24 cellular contexts compared by ENCODE assay signal in the genomic region with DNA sequence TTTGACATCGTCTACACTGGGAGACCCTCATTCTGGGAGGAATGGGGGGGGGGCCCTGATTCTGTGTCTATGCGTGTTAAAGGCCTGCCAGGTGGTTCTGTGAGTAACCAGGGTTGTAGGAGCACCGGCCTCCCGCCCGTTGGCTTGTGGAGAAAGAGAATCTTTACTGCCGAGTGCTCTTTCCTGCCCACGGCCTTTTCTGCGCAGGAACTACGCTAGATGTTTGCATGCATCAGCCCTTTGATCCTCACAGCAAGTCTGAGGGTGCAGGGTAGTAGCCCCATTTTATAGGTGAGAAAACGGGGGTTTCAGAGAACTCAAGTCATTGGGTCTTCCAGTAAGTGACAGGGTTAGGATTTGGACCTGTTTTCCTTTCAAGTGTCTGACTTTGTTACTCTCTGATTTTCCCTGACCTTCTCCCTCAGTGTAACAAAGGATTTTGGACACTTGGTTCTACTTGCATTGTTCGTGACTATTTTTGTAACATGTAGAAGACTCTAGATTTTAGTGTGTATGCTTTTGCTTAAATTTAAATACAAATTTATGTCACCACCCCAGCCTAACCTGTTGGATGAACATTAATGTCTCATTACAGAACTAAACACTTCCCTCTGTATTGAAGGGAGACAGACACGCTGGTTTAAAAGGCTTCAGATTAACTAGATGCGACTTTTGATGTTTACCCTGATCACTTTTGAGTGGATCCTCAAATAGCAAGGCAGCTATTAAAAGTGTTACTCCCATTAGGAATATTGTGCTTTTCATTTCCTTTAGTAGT. TPM values are rescaled to one million over a fixed set of nuclear protein-coding genes. Genes with fewer than 3 reads are reported as not detected.
DNase-seq lines count a peak whose midpoint lies in the region; ATAC-seq, FAIRE-seq and TF ChIP-seq lines count a peak whose summit lies in the region.
"Had no signal": no experiment of that assay in that cellular context is flagged by ENCODE, and none has a peak within 500 bp of the region (broad histone marks: within the 10 kb centered on the region; RNA-seq: fewer than 3 reads in every experiment).

No MANE protein-coding gene starts in this region.

- peak overlapping the region in 2 of 3 donors; percentile 84 to 91 for H3K27ac Mint-ChIP-seq in IgD-negative memory B cell
- H3K27ac Mint-ChIP-seq: activated T-helper 2 cell treated with anti-CD3 and anti-CD28 coated beads, Interferon-gamma antibody, Interleukin-2, Interleukin-4, amounts not matched to agents 10 μg/mL and 5 μg/mL and 100 μg/mL, durations not matched to agents 14 hours and 24 hours and 36 hours; CD4-positive, alpha-beta T cell had no signal

- H3K27me3 ChIP-seq in GM06990 (replicated peaks; ENCODE audit: control insufficient read depth, insufficient read depth, low read length) = no peaks in the 10 kb centered on the region
- no peaks in the 10 kb centered on the region for H3K27me3 ChIP-seq in GM12878 (replicated peaks in 1 of 2; ENCODE audit: control insufficient read depth in 2 of 2, insufficient read depth in 2 of 2, low read length in 1 of 2)
- H3K27me3 ChIP-seq in GM23248 (replicated peaks; ENCODE audit: insufficient read depth) = no peaks in the 10 kb centered on the region
- H3K27me3 ChIP-seq: adrenal gland, brain microvascular endothelial cell, colonic mucosa had no signal

- no peak for TF ChIP-seq CTCF in GM06990 (IDR thresholded peaks at IDR 0.05; ENCODE audit: insufficient read depth, low read length, poor library complexity, severe bottlenecking)
- TF ChIP-seq CTCF in GM12878 (IDR thresholded peaks at IDR 0.05 in 2 of 3, conservative IDR thresholded peaks at IDR 0.05 in 1 of 3; ENCODE audit: control insufficient read depth in 2 of 3, extremely low read depth in 1 of 3, insufficient read depth in 1 of 3, low read depth in 3 of 3, low read length in 3 of 3) = no peak

- H3K9ac ChIP-seq in GM12878 (ENCODE audit: control insufficient read depth, insufficient read depth, low read length) = peak overlapping the region; percentile 25; the same call in 1 of the 2 replicates
- H3K9ac ChIP-seq in GM23248 = no peak overlapping the region

- H3K36me3 ChIP-seq in GM06990 (ENCODE audit: control insufficient read depth, insufficient read depth, low read length) (no peaks in the 10 kb centered on the region), GM12878 (ENCODE audit: control insufficient read depth in 2 of 2, insufficient read depth in 2 of 2, low read length in 1 of 2) (no peaks in the 10 kb centered on the region), GM23248 (ENCODE audit: low read depth) (no peaks in the 10 kb centered on the region)
- H3K36me3 ChIP-seq: adrenal gland, brain microvascular endothelial cell, colonic mucosa, esophagus muscularis mucosa, thoracic aorta had no signal

- SMC1A ChIA-PET in GM12878 (lab: Charles Lee; ENCODE audit: uncharacterized antibody, unreplicated experiment) = interaction anchor here (0.9 kb wide), 1 partner anchor 55 kb away, joined by 3 read pairs; no protein-coding TSS in a partner anchor

- H4K20me1 ChIP-seq in GM12878 (ENCODE audit: control insufficient read depth, insufficient read depth) (no peaks in the 10 kb centered on the region), GM23248 (ENCODE audit: insufficient read depth) (no peaks in the 10 kb centered on the region)

- ATAC-seq in GM18502 (IDR thresholded peaks at IDR 0.05; ENCODE audit: poor library complexity, unreplicated experiment) = peak; percentile 41
- peak; percentile 71 for ATAC-seq in GM12878
- ATAC-seq: HCT116, psoas muscle had no signal

- DNase-seq in GM06990 (ENCODE audit: extremely low read depth, insufficient read length) = peak; percentile 20
- DNase-seq in GM12878 (ENCODE audit: low read depth, low spot score) = no peak
- no peak for DNase-seq in caudate nucleus (lab: John Stamatoyannopoulos, UW)
- no peak for DNase-seq in GM23248
- DNase-seq in NOMO-1 (lab: John Stamatoyannopoulos, UW; ENCODE audit: unreplicated experiment in 2 of 2) = no peak
- DNase-seq: activated CD4-positive, alpha-beta T cell treated with anti-CD3 and anti-CD28 coated beads, Interleukin-2, amount 10 ng/mL, durations not matched to agents 7 days and 5 days; adrenal gland; brain microvascular endothelial cell; CD4-positive, alpha-beta T cell; colonic mucosa; GDM1; NCI-H1048; NCI-H187 treated with DMSO at 0.1 percent for 48 hours; psoas muscle; T-helper 2 cell had no signal

- H3K9me3 ChIP-seq in GM12878 (replicated peaks; ENCODE audit: control insufficient read depth, insufficient read depth, low read length) (peaks cover 5% of the 10 kb centered on the region; the same call in 2 of the 3 replicates), GM23248 (ENCODE audit: low read depth) (no peaks in the 10 kb centered on the region)
- H3K9me3 ChIP-seq: adrenal gland, colonic mucosa, psoas muscle, thoracic aorta had no signal

- H3K4me2 ChIP-seq in GM12878 (ENCODE audit: control insufficient read depth, insufficient read depth) = peak overlapping the region; percentile 76
- H3K4me2 ChIP-seq in GM23248 (ENCODE audit: unreplicated experiment) = no peak overlapping the region

- no peak for TF ChIP-seq EP300 in GM12878 (IDR thresholded peaks at IDR 0.05; ENCODE audit: borderline replicate concordance in 1 of 2, control insufficient read depth in 1 of 2, low read depth in 2 of 2, low read length in 2 of 2)

- 15% methylated on average over 13 of the region's 13 CpGs for WGBS in GM12878 (ENCODE audit: insufficient coverage, insufficient replicate concordance, low lambda C conversion rate, missing lambda C conversion rate)
- 84 to 86% methylated on average over 13 of the region's 13 CpGs for WGBS in GM23248 (ENCODE audit: low coverage in 1 of 2, low lambda C conversion rate in 2 of 2, missing lambda C conversion rate in 2 of 2), 2 experiments

- H3K27me3 Mint-ChIP-seq in IgD-negative memory B cell = peaks cover 2% of the 10 kb centered on the region

- CTCF ChIA-PET in GM12878 (lab: Yijun Ruan, JAX) = interaction anchor here (0.6 to 1.3 kb wide), 4 partner anchors 10 to 312 kb away, joined by 3 to 5 read pairs (median 3); no protein-coding TSS in a partner anchor

- H2AFZ ChIP-seq in GM12878 (ENCODE audit: control insufficient read depth, low read depth, low read length) (peak overlapping the region; percentile 68), GM23248 (no peak overlapping the region)

- in situ Hi-C loops in GM12878 (cut with MboI) = no loop called here
- in situ Hi-C loops in GM23248 (cut with MboI) = no loop called here

- H3K4me3 ChIP-seq in GM06990 (replicated peaks; ENCODE audit: low read depth, low read length) (no peak overlapping the region), GM12878 (peak overlapping the region; percentile 34; the same call in 1 of the 2 replicates), GM23248 (no peak overlapping the region)
- H3K4me3 ChIP-seq: adrenal gland, colonic mucosa, esophagus muscularis mucosa, psoas muscle, thoracic aorta had no signal

- no peak for TF ChIP-seq POLR2A in GM12878 (IDR thresholded peaks at IDR 0.05; ENCODE audit: low read depth, low read length)

- H3K4me1 ChIP-seq in GM12878 (ENCODE audit: control insufficient read depth, insufficient read depth, low read length) (peaks cover 26% of the 10 kb centered on the region), GM23248 (ENCODE audit: insufficient read depth) (peaks cover 9% of the 10 kb centered on the region; the same call in 1 of the 2 replicates)
- H3K4me1 ChIP-seq: colonic mucosa, psoas muscle had no signal

- peaks cover 15 to 39% (median 37%) of the 10 kb centered on the region in 3 donors for H3K4me1 Mint-ChIP-seq in IgD-negative memory B cell

- 0 out of 2 replicates have a peak, but pooled peaks cover 5% of the 10 kb centered on the region for H3F3A ChIP-seq in GM23248 (ENCODE audit: insufficient read depth)

- H3K9me2 ChIP-seq in GM23248 (ENCODE audit: insufficient read depth) = no peaks in the 10 kb centered on the region

- H3K4me3 Mint-ChIP-seq in IgD-negative memory B cell = peak overlapping the region; percentile 49 to 78 (median 68)
- H3K4me3 Mint-ChIP-seq: activated CD4-positive, alpha-beta T cell treated with anti-CD3 and anti-CD28 coated beads, Interleukin-2, amount 10 ng/mL, durations not matched to agents 7 days and 5 days; CD4-positive, alpha-beta T cell had no signal

- peaks cover 0 to 2% (median 2%) of the 10 kb centered on the region in 3 donors for H3K9me3 Mint-ChIP-seq in IgD-negative memory B cell
- H3K9me3 Mint-ChIP-seq: activated T-helper 2 cell treated with anti-CD3 and anti-CD28 coated beads, Interferon-gamma antibody, Interleukin-2, Interleukin-4, amounts not matched to agents 10 μg/mL and 5 μg/mL and 100 μg/mL, durations not matched to agents 14 hours and 24 hours and 36 hours; CD4-positive, alpha-beta T cell had no signal

- BruUV-seq in GM12878 (replicated peaks; lab: Mats Ljungman, UMichigan) = no TSS peak

- POLR2A ChIA-PET in GM12878 (lab: Charles Lee) = no interaction called here

- peak overlapping the region; percentile 62 for H3K27ac ChIP-seq in GM12878 (ENCODE audit: control insufficient read depth, insufficient read depth)
- no peak overlapping the region for H3K27ac ChIP-seq in caudate nucleus (ENCODE audit: low read depth, low read length)
- H3K27ac ChIP-seq in GM23248 = no peak overlapping the region
- H3K27ac ChIP-seq: brain microvascular endothelial cell, colonic mucosa, esophagus muscularis mucosa, psoas muscle, thoracic aorta had no signal

- H3K79me2 ChIP-seq in GM12878 (ENCODE audit: control insufficient read depth, insufficient read depth, low read length) (no peaks in the 10 kb centered on the region), GM23248 (ENCODE audit: insufficient read depth) (no peaks in the 10 kb centered on the region)

- RAD21 ChIA-PET in GM12878 (lab: Charles Lee; ENCODE audit: unreplicated experiment) = no interaction called here

- TF ChIP-seq RAD21 in GM12878 (IDR thresholded peaks at IDR 0.05; ENCODE audit: insufficient read depth, low read depth, low read length) = no peak

- FAIRE-seq in GM12878 (lab: Jason Lieb, UNC) = no peak
- FAIRE-seq: frontal cortex, keratinocyte, RCC 7860 had no signal

- intact Hi-C loops in GM12878 (cut with micrococcal nuclease; ENCODE audit: unreplicated experiment) = no loop called here

- no peaks in the 10 kb centered on the region for H3K36me3 Mint-ChIP-seq in IgD-negative memory B cell

RNA-seq across cellular contexts. Expression of a gene that starts 22.0 kb away (rescaled TPM):
- polyA plus RNA-seq in IgD-negative memory B cell (11.8 TPM), GM12878 (2011; rRNA removed) (not detected in 2 replicates), GM12878 (2014; fragmentation: Illumina TruSeq; extraction: Trizol) (0.16 and 0.19 TPM in 2 replicates), GM12878 (2014; fragmentation: Nextera tagmentation; extraction: Ambion mirVana) (under 1 TPM; 0.02 to 0.11 TPM), GM12878 (2014; rRNA removed) (0.13 and 0.29 TPM in 2 replicates), GM12878 (2016; fragmentation: Nextera tagmentation; extraction: Ambion mirVana) (1 to 10 TPM in 1 of 2 experiments, under 1 TPM in 1; 0.62 to 1.6 TPM), GM23248 (2016; fragmentation: Nextera tagmentation; extraction: Ambion mirVana) (6.0 and 6.5 TPM in 2 replicates)
- total RNA-seq in GM12878 (2013; cell fraction: nucleolus; rRNA removed) = 0.50 TPM in 1 of 2 replicates, not detected in the other
- total RNA-seq in GM12878 (2014; rRNA removed) (0.82 and 1.3 TPM in 2 replicates), GM12878 (2014; rRNA removed; fragmentation: Illumina TruSeq; extraction: Trizol) (0.09 and 0.51 TPM in 2 replicates), GM12878 (2021) (0.72 and 1.0 TPM in 2 replicates)
- polyA plus RNA-seq in GM12878 (2011; ENCODE audit: low read depth) = 0.16 TPM
- polyA plus RNA-seq in GM12878 (2011; cell fraction: cytosol; rRNA removed) = 0.03 and 0.21 TPM in 2 replicates
- 0.03 and 0.04 TPM in 2 replicates for polyA plus RNA-seq in GM12878 (2011; cell fraction: nucleus; rRNA removed)
- 0.47 and 0.66 TPM in 2 replicates for polyA plus RNA-seq in GM12878 (2012)
- polyA minus RNA-seq in GM12878 (2011; rRNA and poly(A)+ RNA removed) = 0.37 TPM in 1 of 2 replicates, not detected in the other
- not detected in 2 replicates for polyA minus RNA-seq in GM12878 (2011; cell fraction: cytosol; rRNA and poly(A)+ RNA removed)
- polyA minus RNA-seq in GM12878 (2011; cell fraction: nucleus; rRNA and poly(A)+ RNA removed) = 0.60 and 0.67 TPM in 2 replicates
- 4.2 and 20.0 TPM in 2 replicates for total RNA-seq in GM23248 (2014; rRNA removed; shearing (Covaris generic))
